In the genomic region with DNA sequence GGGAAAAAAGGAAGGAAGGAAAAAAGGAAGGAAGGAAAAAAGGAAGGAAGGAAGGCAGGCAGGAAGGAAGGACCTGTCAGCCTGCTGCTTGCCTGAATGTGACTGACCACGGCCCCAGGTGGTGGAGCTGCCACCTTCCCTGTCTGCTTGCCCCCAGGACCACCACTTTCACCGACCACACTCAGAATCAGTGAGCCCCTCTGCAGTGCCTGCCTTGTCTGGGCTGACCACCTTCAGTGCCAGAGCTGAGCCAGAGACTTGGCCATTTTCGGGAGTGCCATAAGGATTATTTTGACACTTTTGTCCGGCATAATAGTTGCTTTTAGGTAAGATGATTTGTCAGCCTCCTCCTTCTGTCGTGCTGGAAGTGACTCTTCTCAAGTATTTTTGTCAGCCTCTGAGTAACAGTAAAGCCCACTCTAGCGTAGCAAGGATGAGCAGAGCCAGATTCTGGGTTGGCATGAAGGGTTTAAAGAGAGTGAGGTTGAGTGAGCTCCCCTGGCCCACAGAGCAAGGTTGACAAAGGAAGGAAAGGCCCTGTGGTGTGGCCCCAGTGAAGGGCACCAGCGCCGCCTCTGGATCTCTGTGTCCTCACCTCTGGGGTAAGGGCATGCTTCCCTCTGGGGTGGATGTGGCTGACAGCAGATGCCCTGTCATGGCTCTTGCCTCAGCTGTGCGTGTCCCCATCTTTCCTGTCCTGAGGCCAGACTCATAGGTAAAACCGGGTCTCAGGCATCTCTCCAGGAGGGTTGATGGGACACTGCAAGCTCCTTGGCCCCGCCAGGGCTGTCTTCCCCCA, we compare ENCODE assay signal across 2 cellular contexts.
A peak's percentile ranks its signal among the peaks of the same experiment; 100 is the strongest.
TF ChIP-seq lines count a peak whose summit lies in the region.

No MANE protein-coding gene starts in this region.

TF ChIP-seq in HepG2, 621 proteins besides CTCF, POLR2A, EP300 and RAD21:
- TF ChIP-seq DR1 (CRISPR knock-in tag; IDR thresholded peaks at IDR 0.05), result peak; percentile 12; the same call in 1 of the 2 replicates
- no peak for TF ChIP-seq HMGA1 (CRISPR knock-in tag; conservative IDR thresholded peaks at IDR 0.05)

TF ChIP-seq in K562, 482 proteins besides CTCF, POLR2A, EP300 and RAD21:
- no peak for TF ChIP-seq ZBTB7A (IDR thresholded peaks at IDR 0.05; ENCODE audit: borderline replicate concordance, control insufficient read depth, low read depth, low read length)
- TF ChIP-seq HMGN3 (IDR thresholded peaks at IDR 0.05; ENCODE audit: borderline replicate concordance, extremely low read depth, insufficient read length, low read depth, low read length), result no peak
- no peak for TF ChIP-seq ZBED1 (IDR thresholded peaks at IDR 0.05)
- TF ChIP-seq, protein P1, sequence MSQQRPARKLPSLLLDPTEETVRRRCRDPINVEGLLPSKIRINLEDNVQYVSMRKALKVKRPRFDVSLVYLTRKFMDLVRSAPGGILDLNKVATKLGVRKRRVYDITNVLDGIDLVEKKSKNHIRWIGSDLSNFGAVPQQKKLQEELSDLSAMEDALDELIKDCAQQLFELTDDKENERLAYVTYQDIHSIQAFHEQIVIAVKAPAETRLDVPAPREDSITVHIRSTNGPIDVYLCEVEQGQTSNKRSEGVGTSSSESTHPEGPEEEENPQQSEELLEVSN (IDR thresholded peaks at IDR 0.05; ENCODE audit: borderline replicate concordance in 1 of 2, extremely low read depth in 1 of 2, insufficient read depth in 1 of 2, insufficient read length in 1 of 2, low read depth in 1 of 2, low read length in 1 of 2, poor library complexity in 1 of 2, severe bottlenecking in 1 of 2), result no peak
- TF ChIP-seq ZKSCAN3 (CRISPR knock-in tag; IDR thresholded peaks at IDR 0.05), result no peak
TF ChIP-seq in K562: peak in this region for 0.
